8 cellular contexts compared by ENCODE assay signal in the genomic region with DNA sequence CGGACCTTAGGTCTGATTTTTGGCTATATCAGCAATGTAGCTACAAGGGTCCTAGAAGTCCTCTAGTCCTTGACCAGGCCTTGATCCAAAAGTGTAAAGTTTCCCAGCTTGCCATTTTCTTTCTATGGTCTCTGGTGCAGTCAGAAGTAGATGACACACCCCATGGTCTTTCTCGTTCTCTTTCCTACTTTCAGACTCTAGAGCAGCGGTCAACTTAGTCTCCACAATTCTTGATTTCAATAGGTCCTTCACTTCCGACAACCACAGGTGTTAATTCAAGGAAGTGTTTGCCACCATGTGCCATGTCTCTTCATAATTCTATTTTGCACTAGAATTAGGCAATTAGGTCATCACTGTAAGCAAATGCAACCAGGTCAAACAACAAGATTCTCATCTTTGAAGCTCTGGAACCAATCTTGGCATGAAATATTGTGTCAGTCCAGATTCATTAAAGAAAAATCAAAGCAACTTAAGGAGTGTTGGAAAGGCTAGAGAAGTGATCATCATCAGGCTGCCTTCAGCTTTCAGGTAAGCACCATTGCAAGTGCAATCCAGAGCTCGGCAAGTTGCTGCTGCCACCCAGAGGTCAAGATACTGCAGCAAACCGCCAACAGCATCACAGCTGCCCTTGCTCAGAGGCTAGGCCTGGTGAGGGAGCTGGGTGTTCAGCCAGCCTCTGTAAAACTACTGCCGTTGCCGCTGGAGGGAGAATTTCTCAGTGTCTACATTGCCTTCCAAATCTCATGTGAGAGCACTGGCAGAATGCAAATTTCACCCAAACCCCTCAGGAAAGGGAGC. TPM values are rescaled to one million over a fixed set of nuclear protein-coding genes. Genes with fewer than 3 reads are reported as not detected.
DNase-seq lines count a peak whose midpoint lies in the region; ATAC-seq, FAIRE-seq and TF ChIP-seq lines count a peak whose summit lies in the region.

No MANE protein-coding gene starts in this region.

- no peaks in the 10 kb centered on the region for H3K36me3 ChIP-seq in GM06990 (ENCODE audit: control insufficient read depth, insufficient read depth, low read length)
- H3K36me3 ChIP-seq in HAP-1 (replicated peaks): no peaks in the 10 kb centered on the region

- in situ Hi-C loops in HAP-1 (cut with MboI; ENCODE audit: low sequenced_read_pairs): no loop called here

- DNase-seq in A549 (ENCODE audit: low read depth in 1 of 2, low spot score in 1 of 2) (peak; percentile 18 to 78), GM06990 (ENCODE audit: extremely low read depth, insufficient read length) (no peak), HAP-1 (ENCODE audit: low spot score in 2 of 2) (peak; percentile 21 to 59), NB4 (ENCODE audit: low read depth) (peak; percentile 45), head of caudate nucleus (peak; percentile 39 to 88 (median 72)), putamen (ENCODE audit: low spot score) (peak; percentile 42), KG1 (lab: John Stamatoyannopoulos, UW) (no peak)
- peak; percentile 59 for DNase-seq in activated CD8-positive, alpha-beta memory T cell treated with anti-CD3 and anti-CD28 coated beads, Interleukin-2, amount 10 ng/mL, durations not matched to agents 7 days and 5 days

- TF ChIP-seq POLR2A in A549 (IDR thresholded peaks at IDR 0.05; ENCODE audit: low read length): no peak
- TF ChIP-seq POLR2A in NB4 (IDR thresholded peaks at IDR 0.05; ENCODE audit: extremely low read depth, insufficient read length): no peak

- CTCF ChIA-PET in A549 (lab: Yijun Ruan, JAX): interaction anchor here (1.1 to 2.1 kb wide), 9 partner anchors 10 to 341 kb away, joined by 3 to 11 read pairs (median 4); no protein-coding TSS in a partner anchor
- CTCF ChIA-PET in activated CD8-positive, alpha-beta memory T cell treated with anti-CD3 and anti-CD28 coated beads, Interleukin-2, amount 10 ng/mL, durations not matched to agents 7 days and 5 days (lab: Charles Lee): interaction anchor here (0.7 to 2.7 kb wide), 6 partner anchors 10 to 952 kb away, joined by 3 to 14 read pairs (median 3); no protein-coding TSS in a partner anchor

- 30% methylated on average over 8 of the region's 8 CpGs for WGBS in A549 (ENCODE audit: missing lambda C conversion rate)

- TF ChIP-seq EP300 in A549 (IDR thresholded peaks at IDR 0.05): no peak

- no peak overlapping the region for H3K27ac ChIP-seq in A549

- H3K36me3 Mint-ChIP-seq in activated CD8-positive, alpha-beta memory T cell treated with anti-CD3 and anti-CD28 coated beads, Interleukin-2, amount 10 ng/mL, durations not matched to agents 7 days and 5 days: no peaks in the 10 kb centered on the region

- H3K4me2 ChIP-seq in A549: no peak overlapping the region

- H3K4me3 Mint-ChIP-seq in activated CD8-positive, alpha-beta memory T cell treated with anti-CD3 and anti-CD28 coated beads, Interleukin-2, amount 10 ng/mL, durations not matched to agents 7 days and 5 days: no peak overlapping the region

- POLR2A ChIA-PET in A549 (lab: Yijun Ruan, JAX): no interaction called here

- H3K4me1 Mint-ChIP-seq in activated CD8-positive, alpha-beta memory T cell treated with anti-CD3 and anti-CD28 coated beads, Interleukin-2, amount 10 ng/mL, durations not matched to agents 7 days and 5 days: no peaks in the 10 kb centered on the region

- H3K9me3 Mint-ChIP-seq in activated CD8-positive, alpha-beta memory T cell treated with anti-CD3 and anti-CD28 coated beads, Interleukin-2, amount 10 ng/mL, durations not matched to agents 7 days and 5 days (ENCODE audit: low read depth): no peaks in the 10 kb centered on the region

- no peaks in the 10 kb centered on the region for H3K4me1 ChIP-seq in A549
- no peaks in the 10 kb centered on the region for H3K4me1 ChIP-seq in HAP-1

- H3K4me3 ChIP-seq in A549 (no peak overlapping the region), GM06990 (replicated peaks; ENCODE audit: low read depth, low read length) (no peak overlapping the region), HAP-1 (no peak overlapping the region), NB4 (ENCODE audit: low read depth, low read length) (no peak overlapping the region)

- FAIRE-seq in A549 (lab: Jason Lieb, UNC): no peak

- TF ChIP-seq RAD21 in A549 (conservative IDR thresholded peaks at IDR 0.05 in 1 of 2, IDR thresholded peaks at IDR 0.05 in 1 of 2): peak; percentile 73 to 77

- peak; percentile 99 to 100 for ATAC-seq in A549
- ATAC-seq in activated CD8-positive, alpha-beta memory T cell treated with anti-CD3 and anti-CD28 coated beads, Interleukin-2, amount 10 ng/mL, durations not matched to agents 7 days and 5 days: peak; percentile 70

- H3K27me3 Mint-ChIP-seq in activated CD8-positive, alpha-beta memory T cell treated with anti-CD3 and anti-CD28 coated beads, Interleukin-2, amount 10 ng/mL, durations not matched to agents 7 days and 5 days: peaks cover 28% of the 10 kb centered on the region

- intact Hi-C loops in head of caudate nucleus (cut with DNase I): loop anchor here (10.0 kb wide), 1 partner anchor 88 kb away; no protein-coding TSS in a partner anchor

- peak; percentile 60 for TF ChIP-seq CTCF in A549 (IDR thresholded peaks at IDR 0.05)
- peak; percentile 75 for TF ChIP-seq CTCF in GM06990 (IDR thresholded peaks at IDR 0.05; ENCODE audit: insufficient read depth, low read length, poor library complexity, severe bottlenecking)
- TF ChIP-seq CTCF in NB4 (IDR thresholded peaks at IDR 0.05; ENCODE audit: low read depth, low read length): peak; percentile 47

- no peak overlapping the region for H3K27ac Mint-ChIP-seq in activated CD8-positive, alpha-beta memory T cell treated with anti-CD3 and anti-CD28 coated beads, Interleukin-2, amount 10 ng/mL, durations not matched to agents 7 days and 5 days

- H3K9me3 ChIP-seq in A549 (no peaks in the 10 kb centered on the region), HAP-1 (no peaks in the 10 kb centered on the region)

- H3K27me3 ChIP-seq in GM06990 (replicated peaks; ENCODE audit: control insufficient read depth, insufficient read depth, low read length) (no peaks in the 10 kb centered on the region), HAP-1 (ENCODE audit: low read depth) (no peaks in the 10 kb centered on the region; the same call in 1 of the 2 replicates)

TF ChIP-seq in A549, 52 proteins besides CTCF, POLR2A, EP300 and RAD21:
- no peak for TF ChIP-seq NFE2L2 (conservative IDR thresholded peaks at IDR 0.05; ENCODE audit: low read length)
- no peak for TF ChIP-seq HOXB5 (CRISPR knock-in tag; IDR thresholded peaks at IDR 0.05)
- peak; percentile 59 for TF ChIP-seq SMC3 (IDR thresholded peaks at IDR 0.05)

RNA-seq across cellular contexts. Expression of a gene that starts 5.6 kb away (rescaled TPM):
- polyA plus RNA-seq in A549 (2011; rRNA removed) (28.5 and 39.7 TPM in 2 replicates), A549 (2017; fragmentation: RNase III; extraction: RNeasy Plus Mini Kit Qiagen cat#74134 plus additional on column Dnase treatment) (9.9 to 15.9 TPM (median 10.5 TPM) in 3 replicates)
- 15.2 and 17.9 TPM in 2 replicates for polyA plus RNA-seq in A549 (2012; cell fraction: cytosol; rRNA removed)
- polyA plus RNA-seq in A549 (2012; cell fraction: nucleus; rRNA removed): 62.4 and 65.6 TPM in 2 replicates
- polyA minus RNA-seq in A549 (2011; rRNA and poly(A)+ RNA removed): 103 and 134 TPM in 2 replicates
- total RNA-seq in activated CD8-positive, alpha-beta memory T cell treated with anti-CD3 and anti-CD28 coated beads, Interleukin-2, amount 10 ng/mL, durations not matched to agents 7 days and 5 days: 10 to 100 TPM; 58.5 to 76.6 TPM

RNA-seq across cellular contexts. Expression of a gene that starts 54.9 kb away (rescaled TPM):
- polyA plus RNA-seq in A549 (2011; rRNA removed) (0.04 and 0.05 TPM in 2 replicates), A549 (2017; fragmentation: RNase III; extraction: RNeasy Plus Mini Kit Qiagen cat#74134 plus additional on column Dnase treatment) (not detected in 3 replicates)
- polyA plus RNA-seq in A549 (2012; cell fraction: cytosol; rRNA removed): not detected in 2 replicates
- polyA plus RNA-seq in A549 (2012; cell fraction: nucleus; rRNA removed): not detected in 2 replicates
- polyA minus RNA-seq in A549 (2011; rRNA and poly(A)+ RNA removed): not detected in 2 replicates
- not detected for total RNA-seq in activated CD8-positive, alpha-beta memory T cell treated with anti-CD3 and anti-CD28 coated beads, Interleukin-2, amount 10 ng/mL, durations not matched to agents 7 days and 5 days

Comparison
In these comparisons a context has a peak if more than half of its experiments do, and no peak if none do; other contexts are left out.
1. DNase-seq: peak in A549 (2 of 2), HAP-1 (2 of 2), NB4 (single experiment), activated CD8-positive, alpha-beta memory T cell treated with anti-CD3 and anti-CD28 coated beads, Interleukin-2, amount 10 ng/mL, durations not matched to agents 7 days and 5 days (single experiment), head of caudate nucleus (42 of 42) and putamen (single experiment); none in GM06990 (single experiment) and KG1 (single experiment).
2. Peak in every context shown above with its lines, with median percentiles within 50 percentile points of each other: CTCF ChIP-seq.